Comparison of ENCODE assay signal across 8 cellular contexts in the genomic region with DNA sequence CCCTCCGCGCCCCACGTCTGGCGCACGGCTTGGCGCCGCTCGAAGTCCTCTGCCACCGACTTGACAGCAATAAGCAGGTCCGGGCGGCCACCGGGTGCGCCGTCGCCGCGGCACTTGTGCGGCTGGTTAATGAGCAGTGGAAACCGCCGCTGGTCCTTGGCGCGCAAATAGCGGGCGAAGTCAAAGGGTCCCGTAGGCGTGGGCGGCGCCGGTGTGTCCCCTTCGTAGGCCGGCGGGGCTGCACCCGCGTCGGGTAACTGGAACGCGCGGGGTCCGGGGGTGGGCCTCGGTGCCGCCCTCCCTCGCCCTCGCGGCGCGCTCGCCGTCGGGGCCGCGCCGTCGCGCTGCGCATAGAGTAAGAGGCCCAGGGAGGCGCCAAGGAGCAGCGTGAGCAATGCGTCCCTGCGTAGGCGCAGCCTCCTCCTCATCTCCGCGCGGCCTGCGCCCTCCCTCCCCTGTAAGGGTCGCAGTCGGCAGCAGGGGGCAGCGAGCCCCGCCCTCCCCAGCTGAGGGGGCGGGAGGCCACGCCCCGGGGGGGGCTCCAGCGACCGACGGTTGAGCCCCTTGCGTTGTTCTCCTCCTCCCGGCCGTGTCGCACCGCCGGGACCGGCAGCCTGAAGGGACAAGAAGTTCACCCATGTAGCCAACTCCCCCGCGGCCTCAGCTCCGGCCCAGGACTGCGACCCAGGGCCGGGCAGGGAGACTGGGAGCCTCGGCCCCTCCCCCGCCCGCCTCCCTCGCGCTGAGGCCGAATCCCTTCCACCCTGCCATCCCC. TPM values are rescaled to one million over a fixed set of nuclear protein-coding genes. Genes with fewer than 3 reads are reported as not detected.
DNase-seq lines count a peak whose midpoint lies in the region; ATAC-seq and TF ChIP-seq lines count a peak whose summit lies in the region.

No MANE protein-coding gene starts in this region.

- TF ChIP-seq CTCF in foreskin fibroblast (IDR thresholded peaks at IDR 0.05; ENCODE audit: low read depth, low read length) (no peak), osteoblast (IDR thresholded peaks at IDR 0.05; ENCODE audit: extremely low read depth, low read depth, low read length) (peak; percentile 4)

- peaks cover 19% of the 10 kb centered on the region for H4K20me1 ChIP-seq in osteoblast (ENCODE audit: insufficient read depth, low read length)

- peaks cover 7% of the 10 kb centered on the region for H3K4me1 ChIP-seq in ACC112 (ENCODE audit: control insufficient read depth, insufficient read depth, low read length, unreplicated experiment)
- H3K4me1 ChIP-seq in osteoblast (ENCODE audit: insufficient read depth, low read length) = peaks cover 5% of the 10 kb centered on the region

- H3K27ac ChIP-seq in ACC112 (ENCODE audit: low read depth, low read length) (peak overlapping the region; percentile 81), osteoblast (ENCODE audit: low read depth, low read length) (peak overlapping the region; percentile 78)

- ATAC-seq in GM19023 (IDR thresholded peaks at IDR 0.05; ENCODE audit: unreplicated experiment) = peak; percentile 46

- H2AFZ ChIP-seq in ACC112 (ENCODE audit: low read length, unreplicated experiment) (peak overlapping the region; percentile 74), osteoblast (ENCODE audit: low read length) (peak overlapping the region; percentile 80)

- H3K4me2 ChIP-seq in osteoblast (ENCODE audit: insufficient read depth, low read length) = peak overlapping the region; percentile 74

- H3K4me3 ChIP-seq in ACC112 (ENCODE audit: low read depth, low read length) = peak overlapping the region; percentile 86
- H3K4me3 ChIP-seq in MG63 = peak overlapping the region; percentile 67
- H3K4me3 ChIP-seq in foreskin fibroblast (ENCODE audit: low read depth in 1 of 2, low read length in 2 of 2) = peak overlapping the region; percentile 64 to 71
- peak overlapping the region; percentile 89 for H3K4me3 ChIP-seq in osteoblast (ENCODE audit: insufficient read depth, low read length)

- H3K36me3 ChIP-seq in ACC112 (ENCODE audit: insufficient read depth, low read length) = peaks cover 15% of the 10 kb centered on the region; the same call in 1 of the 2 replicates
- H3K36me3 ChIP-seq in MG63 = peaks cover 4% of the 10 kb centered on the region
- peaks cover 42% of the 10 kb centered on the region for H3K36me3 ChIP-seq in osteoblast (ENCODE audit: insufficient read depth, low read length)

- DNase-seq in MG63 = peak; percentile 39
- peak; percentile 55 for DNase-seq in activated T-cell treated with anti-CD3 and anti-CD28 coated beads, Interleukin-2, amount 50 U/mL, for 1 hour
- DNase-seq in foreskin fibroblast = peak; percentile 70 to 87
- DNase-seq in osteoblast (ENCODE audit: insufficient read length, low spot score, missing footprints) = peak; percentile 99
- no peak for DNase-seq in NOMO-1 treated with DMSO at 0.1 percent for 48 hours (lab: John Stamatoyannopoulos, UW; ENCODE audit: unreplicated experiment)
- no peak for DNase-seq in cerebellar cortex (ENCODE audit: low spot score)

- H3K79me2 ChIP-seq in ACC112 (ENCODE audit: control insufficient read depth, insufficient read depth, low read length, unreplicated experiment) (peaks cover 6% of the 10 kb centered on the region), osteoblast (ENCODE audit: insufficient read depth, low read length) (peaks cover 9% of the 10 kb centered on the region)

- H3K9me3 ChIP-seq in MG63 = no peaks in the 10 kb centered on the region
- no peaks in the 10 kb centered on the region for H3K9me3 ChIP-seq in osteoblast (ENCODE audit: low read depth, low read length)

- no peaks in the 10 kb centered on the region for H3K27me3 ChIP-seq in ACC112 (ENCODE audit: insufficient read depth, low read length)
- H3K27me3 ChIP-seq in MG63 = no peaks in the 10 kb centered on the region
- no peaks in the 10 kb centered on the region for H3K27me3 ChIP-seq in osteoblast (ENCODE audit: insufficient read depth, low read length)

RNA-seq across cellular contexts. Expression of gene B3GNT9, which starts 0.6 kb away (rescaled TPM):
- total RNA-seq in MG63 (2014; rRNA removed; shearing (Covaris generic); ENCODE audit: low replicate concordance) = 5.2 and 10.0 TPM in 2 replicates
- total RNA-seq in osteoblast = 54.8 and 58.6 TPM in 2 replicates

RNA-seq across cellular contexts. Expression of gene TRADD, which starts 9.5 kb away (rescaled TPM):
- total RNA-seq in MG63 (2014; rRNA removed; shearing (Covaris generic); ENCODE audit: low replicate concordance) = 11.4 and 14.4 TPM in 2 replicates
- 19.2 and 19.5 TPM in 2 replicates for total RNA-seq in osteoblast

RNA-seq across cellular contexts. Expression of gene FBXL8, which starts 9.5 kb away (rescaled TPM):
- total RNA-seq in MG63 (2014; rRNA removed; shearing (Covaris generic); ENCODE audit: low replicate concordance) = 2.5 and 7.0 TPM in 2 replicates
- total RNA-seq in osteoblast = 12.7 and 15.6 TPM in 2 replicates

RNA-seq across cellular contexts. Expression of gene HSF4, which starts 14.3 kb away (rescaled TPM):
- 3.9 TPM in 1 of 2 replicates, not detected in the other for total RNA-seq in MG63 (2014; rRNA removed; shearing (Covaris generic); ENCODE audit: low replicate concordance)
- 5.8 and 8.5 TPM in 2 replicates for total RNA-seq in osteoblast

RNA-seq across cellular contexts. Expression of gene NOL3, which starts 20.1 kb away (rescaled TPM):
- 9.9 and 16.5 TPM in 2 replicates for total RNA-seq in MG63 (2014; rRNA removed; shearing (Covaris generic); ENCODE audit: low replicate concordance)
- 9.1 and 10.9 TPM in 2 replicates for total RNA-seq in osteoblast

Comparison
In these comparisons a context has a peak if more than half of its experiments do, and no peak if none do; other contexts are left out.
1. DNase-seq: peak in MG63 (single experiment), activated T-cell treated with anti-CD3 and anti-CD28 coated beads, Interleukin-2, amount 50 U/mL, for 1 hour (single experiment), foreskin fibroblast (2 of 2) and osteoblast (single experiment); none in NOMO-1 treated with DMSO at 0.1 percent for 48 hours (single experiment) and cerebellar cortex (single experiment).
2. Peak in every context shown above with its lines, with median percentiles within 50 percentile points of each other: H3K4me3 ChIP-seq.